In the genomic region with DNA sequence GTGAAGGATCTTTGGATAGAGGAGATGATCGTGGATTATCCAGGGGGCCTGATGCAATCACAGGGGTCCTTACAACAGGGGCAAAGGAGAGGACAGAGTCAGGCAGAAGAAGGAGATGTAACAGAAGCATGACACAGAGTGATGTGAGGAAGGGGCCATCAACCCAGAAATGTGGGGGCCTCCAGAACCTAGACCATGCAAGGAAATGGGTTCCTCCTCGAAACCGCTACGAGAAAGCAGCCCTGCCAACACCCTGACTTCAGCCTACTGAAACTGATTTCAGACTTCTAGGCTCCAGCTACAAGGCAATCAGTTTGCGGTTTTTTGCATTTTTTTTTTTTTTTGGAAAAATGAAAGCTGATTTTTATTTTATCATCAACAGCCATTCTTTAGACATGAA, we compare ENCODE assay signal across 25 cellular contexts.
"Had no signal": no experiment of that assay in that cellular context is flagged by ENCODE, and none has a peak within 500 bp of the region (broad histone marks: within the 10 kb centered on the region; RNA-seq: fewer than 3 reads in every experiment).

No MANE protein-coding gene starts in this region.

- H3K4me3 Mint-ChIP-seq: activated CD8-positive, alpha-beta T cell treated with anti-CD3 and anti-CD28 coated beads, Interleukin-2, amount 10 ng/mL, durations not matched to agents 7 days and 5 days; activated naive CD8-positive, alpha-beta T cell treated with anti-CD3 and anti-CD28 coated beads, Interleukin-2, amount 50 U/mL, for 24 hours; T-helper 1 cell treated with Interleukin-12 subunit alpha and Interleukin-12 subunit beta and Interleukin-4 antibody, amounts not matched to agents 30 μg/mL and 1 μg/mL, for 36 hours had no signal

- H3K27me3 ChIP-seq: ascending aorta, body of pancreas had no signal

- H3K27ac ChIP-seq: ascending aorta had no signal

- H3K9me3 ChIP-seq: ascending aorta, body of pancreas had no signal

- DNase-seq: activated CD4-positive, alpha-beta T cell treated with anti-CD3 and anti-CD28 coated beads for 48 hours; activated CD4-positive, alpha-beta T cell treated with anti-CD3 and anti-CD28 coated beads, Interleukin-2, amount 50 U/mL, for 4 hours; activated CD4-positive, CD25-positive, alpha-beta regulatory T cell treated with anti-CD3 and anti-CD28 coated beads, Interleukin-2, amount 50 U/mL, for 72 hours; activated CD8-positive, alpha-beta memory T cell treated with anti-CD3 and anti-CD28 coated beads, Interleukin-2, amount 50 U/mL, for 48 hours; activated CD8-positive, alpha-beta T cell treated with anti-CD3 and anti-CD28 coated beads, Interleukin-2, amount 10 ng/mL, durations not matched to agents 7 days and 5 days; activated naive CD4-positive, alpha-beta T cell treated with Interleukin-2 at 50 U/mL for 16 hours; activated naive CD8-positive, alpha-beta T cell treated with anti-CD3 and anti-CD28 coated beads, Interleukin-2, amount 50 U/mL, for 24 hours; activated T-cell treated with anti-CD3 and anti-CD28 coated beads, Interleukin-2, amount 50 U/mL, for 1 hour; amniotic stem cell; Karpas-422; MM.1S; NCI-H1105; NCI-H1436; NCI-H1694 treated with DMSO at 0.1 percent for 48 hours; NCI-H2029 treated with DMSO at 0.1 percent for 48 hours; NCI-H345; NCI-H510A treated with DMSO at 0.1 percent for 48 hours; NCI-H69; PC-3; SHP77 treated with DMSO at 0.1 percent for 48 hours had no signal

- H3K4me3 ChIP-seq: ascending aorta, body of pancreas, K562 had no signal

- H3K27me3 Mint-ChIP-seq: activated naive CD8-positive, alpha-beta T cell treated with anti-CD3 and anti-CD28 coated beads, Interleukin-2, amount 50 U/mL, for 24 hours had no signal

- ATAC-seq: activated CD8-positive, alpha-beta T cell treated with anti-CD3 and anti-CD28 coated beads, Interleukin-2, amount 10 ng/mL, durations not matched to agents 7 days and 5 days; activated naive CD4-positive, alpha-beta T cell treated with anti-CD3 and anti-CD28 coated beads, Interleukin-2, amount 50 U/mL, for 72 hours; activated naive CD8-positive, alpha-beta T cell treated with anti-CD3 and anti-CD28 coated beads, Interleukin-2, amount 50 U/mL, for 24 hours; body of pancreas; K562; PC-3 had no signal

- H3K4me1 Mint-ChIP-seq: activated naive CD8-positive, alpha-beta T cell treated with anti-CD3 and anti-CD28 coated beads, Interleukin-2, amount 50 U/mL, for 24 hours had no signal

- H3K36me3 ChIP-seq: ascending aorta had no signal

- H3K27ac Mint-ChIP-seq: activated CD8-positive, alpha-beta T cell treated with anti-CD3 and anti-CD28 coated beads, Interleukin-2, amount 10 ng/mL, durations not matched to agents 7 days and 5 days; activated naive CD4-positive, alpha-beta T cell treated with anti-CD3 and anti-CD28 coated beads, Interleukin-2, amount 50 U/mL, for 72 hours; activated naive CD8-positive, alpha-beta T cell treated with anti-CD3 and anti-CD28 coated beads, Interleukin-2, amount 50 U/mL, for 24 hours; T-helper 1 cell treated with Interleukin-12 subunit alpha and Interleukin-12 subunit beta and Interleukin-4 antibody, amounts not matched to agents 30 μg/mL and 1 μg/mL, for 36 hours had no signal

- H3K9me3 Mint-ChIP-seq: activated naive CD4-positive, alpha-beta T cell treated with anti-CD3 and anti-CD28 coated beads, Interleukin-2, amount 50 U/mL, for 72 hours; activated naive CD8-positive, alpha-beta T cell treated with anti-CD3 and anti-CD28 coated beads, Interleukin-2, amount 50 U/mL, for 24 hours; T-helper 1 cell treated with Interleukin-12 subunit alpha and Interleukin-12 subunit beta and Interleukin-4 antibody, amounts not matched to agents 30 μg/mL and 1 μg/mL, for 36 hours had no signal

- H3K36me3 Mint-ChIP-seq: activated naive CD4-positive, alpha-beta T cell treated with anti-CD3 and anti-CD28 coated beads, Interleukin-2, amount 50 U/mL, for 72 hours had no signal
